In the genomic region with DNA sequence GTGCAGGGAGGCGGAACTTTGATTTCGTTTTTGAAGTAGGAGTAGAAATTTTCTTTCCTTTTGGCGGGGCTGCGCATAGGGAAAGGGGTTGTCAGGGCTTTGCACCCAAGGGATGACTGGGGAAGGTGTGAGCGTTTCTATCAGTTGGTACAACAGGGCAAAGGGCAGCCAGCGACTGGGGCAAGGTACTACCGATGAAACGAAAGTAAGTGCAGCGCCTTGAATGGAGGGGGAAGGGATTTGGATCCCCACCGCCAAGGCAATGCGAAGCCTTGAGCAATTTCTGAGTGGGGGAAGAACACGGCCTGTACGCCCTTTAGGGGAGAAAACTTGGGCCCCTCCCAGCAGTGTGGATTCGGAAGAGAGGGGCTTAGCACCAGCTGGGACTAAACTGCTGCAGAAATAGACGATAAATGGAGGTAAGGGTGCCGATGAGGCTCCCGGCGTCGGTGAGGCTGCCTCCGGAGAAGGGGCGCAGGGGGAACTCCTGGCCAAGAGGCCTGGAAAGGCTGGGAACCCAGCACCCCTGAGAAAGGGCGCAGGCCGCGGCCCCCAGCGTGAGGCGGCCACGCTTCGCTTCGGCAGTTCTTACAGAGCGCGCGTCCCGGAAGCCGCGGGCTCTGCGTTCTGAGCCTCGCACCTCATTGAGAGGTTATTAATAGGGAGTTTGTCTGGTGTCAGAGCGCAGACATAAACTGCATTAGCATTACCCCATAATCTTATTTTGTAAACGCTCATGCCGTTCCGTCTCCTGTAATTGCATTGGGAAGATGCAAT, we compare ENCODE assay signal across 8 cellular contexts. TPM values are rescaled to one million over a fixed set of nuclear protein-coding genes. Genes with fewer than 3 reads are reported as not detected.
DNase-seq lines count a peak whose midpoint lies in the region; ATAC-seq and TF ChIP-seq lines count a peak whose summit lies in the region.

No MANE protein-coding gene starts in this region.

- no peak for TF ChIP-seq EP300 in sigmoid colon (IDR thresholded peaks at IDR 0.05)

- H3K4me3 ChIP-seq in GM23338: peak overlapping the region; percentile 51
- H3K4me3 ChIP-seq in foreskin fibroblast (ENCODE audit: low read depth in 1 of 2, low read length in 2 of 2): peak overlapping the region; percentile 51 to 56
- H3K4me3 ChIP-seq in sigmoid colon: peak overlapping the region; percentile 22 to 54 (median 45)

- peak overlapping the region; percentile 73 for H3K4me3 Mint-ChIP-seq in GM23338

- H2AFZ ChIP-seq in GM23338: peak overlapping the region; percentile 98; the same call in 1 of the 2 replicates

- H3K9me3 ChIP-seq in sigmoid colon: no peaks in the 10 kb centered on the region

- H3K4me2 ChIP-seq in GM23338: peak overlapping the region; percentile 79

- intact Hi-C loops in sigmoid colon (cut with DNase I): no loop called here

- H3K27ac Mint-ChIP-seq in GM23338: no peak overlapping the region

- ATAC-seq in GM23338 (peak; percentile 11), GM21381 (IDR thresholded peaks at IDR 0.05; ENCODE audit: unreplicated experiment) (no peak), GM21825 (IDR thresholded peaks at IDR 0.05; ENCODE audit: unreplicated experiment) (no peak), GM18520 (IDR thresholded peaks at IDR 0.05; ENCODE audit: unreplicated experiment) (no peak)

- H3F3A ChIP-seq in GM23338 (replicated peaks; ENCODE audit: low read depth): no peaks in the 10 kb centered on the region

- H3K27me3 Mint-ChIP-seq in GM23338 (ENCODE audit: insufficient read depth, low read depth, poor library complexity): peaks cover 88% of the 10 kb centered on the region

- no peaks in the 10 kb centered on the region for H3K36me3 ChIP-seq in GM23338 (ENCODE audit: insufficient read depth)
- no peaks in the 10 kb centered on the region for H3K36me3 ChIP-seq in sigmoid colon

- H3K4me1 ChIP-seq in GM23338 (ENCODE audit: insufficient read depth) (no peaks in the 10 kb centered on the region; the same call in 1 of the 2 replicates), sigmoid colon (peaks cover 0 to 26% (median 21%) of the 10 kb centered on the region in 4 donors)

- H3K4me1 Mint-ChIP-seq in GM23338: peaks cover 18% of the 10 kb centered on the region

- H3K36me3 Mint-ChIP-seq in GM23338 (ENCODE audit: low read depth): no peaks in the 10 kb centered on the region; the same call in 2 of the 3 replicates

- TF ChIP-seq POLR2A in sigmoid colon (IDR thresholded peaks at IDR 0.05): no peak

- DNase-seq in GM23338 (ENCODE audit: low spot score) (no peak), foreskin fibroblast (peak in 1 of 2 donors; percentile 36), sigmoid colon (no peak), AG20443 (ENCODE audit: low spot score) (no peak)
- DNase-seq in activated CD4-positive, alpha-beta T cell treated with anti-CD3 and anti-CD28 coated beads, Interleukin-2, amount 50 U/mL, for 1 hour: peak; percentile 41

- H3K27ac ChIP-seq in GM23338 (ENCODE audit: low read depth): no peak overlapping the region
- no peak overlapping the region for H3K27ac ChIP-seq in sigmoid colon

- H3K27me3 ChIP-seq in GM23338 (ENCODE audit: insufficient read depth) (peaks cover 100% of the 10 kb centered on the region), sigmoid colon (peaks cover 37 to 93% (median 55%) of the 10 kb centered on the region in 3 donors)

- no peaks in the 10 kb centered on the region for H3K79me2 ChIP-seq in GM23338 (replicated peaks; ENCODE audit: insufficient read depth)

- 3 to 7% methylated on average over 41 of the region's 41 CpGs for WGBS in sigmoid colon, 2 donors

- peaks cover 4% of the 10 kb centered on the region; the same call in 1 of the 3 replicates for H3K9me3 Mint-ChIP-seq in GM23338

- TF ChIP-seq CTCF in GM23338 (conservative IDR thresholded peaks at IDR 0.05; ENCODE audit: low read depth in 2 of 2): no peak
- no peak for TF ChIP-seq CTCF in foreskin fibroblast (IDR thresholded peaks at IDR 0.05; ENCODE audit: low read depth, low read length)
- no peak for TF ChIP-seq CTCF in sigmoid colon (IDR thresholded peaks at IDR 0.05)

- peaks cover 10% of the 10 kb centered on the region for H4K20me1 ChIP-seq in GM23338 (replicated peaks; ENCODE audit: insufficient read depth)

- no peaks in the 10 kb centered on the region for H3K9me2 ChIP-seq in GM23338 (ENCODE audit: insufficient read depth)

TF ChIP-seq in GM23338, 12 proteins besides CTCF, POLR2A, EP300 and RAD21:
- peak; percentile 25 for TF ChIP-seq EZH2phosphoT487 (IDR thresholded peaks at IDR 0.05; ENCODE audit: unreplicated experiment)
- no peak for TF ChIP-seq ZNF331 (CRISPR knock-in tag; IDR thresholded peaks at IDR 0.05; ENCODE audit: low read depth)
- TF ChIP-seq, protein P1, sequence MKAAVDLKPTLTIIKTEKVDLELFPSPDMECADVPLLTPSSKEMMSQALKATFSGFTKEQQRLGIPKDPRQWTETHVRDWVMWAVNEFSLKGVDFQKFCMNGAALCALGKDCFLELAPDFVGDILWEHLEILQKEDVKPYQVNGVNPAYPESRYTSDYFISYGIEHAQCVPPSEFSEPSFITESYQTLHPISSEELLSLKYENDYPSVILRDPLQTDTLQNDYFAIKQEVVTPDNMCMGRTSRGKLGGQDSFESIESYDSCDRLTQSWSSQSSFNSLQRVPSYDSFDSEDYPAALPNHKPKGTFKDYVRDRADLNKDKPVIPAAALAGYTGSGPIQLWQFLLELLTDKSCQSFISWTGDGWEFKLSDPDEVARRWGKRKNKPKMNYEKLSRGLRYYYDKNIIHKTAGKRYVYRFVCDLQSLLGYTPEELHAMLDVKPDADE (IDR thresholded peaks at IDR 0.05): no peak
- TF ChIP-seq STAT1 (IDR thresholded peaks at IDR 0.05; ENCODE audit: unreplicated experiment): no peak
- peak; percentile 93 for TF ChIP-seq EZH2 (IDR thresholded peaks at IDR 0.05; ENCODE audit: low read depth, unreplicated experiment)

RNA-seq across cellular contexts. Expression of a gene that starts 10.0 kb away (rescaled TPM):
- not detected in 2 replicates for total RNA-seq in GM23338 (2014; rRNA removed; shearing (Covaris generic))
- polyA plus RNA-seq in GM23338 (2016; fragmentation: Nextera tagmentation; extraction: Ambion mirVana) (not detected in 2 replicates), sigmoid colon (under 1 TPM in 1 of 3 donors, not detected in 2; 0.07 TPM)
- total RNA-seq in sigmoid colon: not detected

RNA-seq across cellular contexts. Expression of a gene that starts 59.3 kb away (rescaled TPM):
- 1.2 and 1.3 TPM in 2 replicates for total RNA-seq in GM23338 (2014; rRNA removed; shearing (Covaris generic))
- polyA plus RNA-seq in GM23338 (2016; fragmentation: Nextera tagmentation; extraction: Ambion mirVana) (0.27 and 0.75 TPM in 2 replicates), sigmoid colon (10 to 100 TPM; 15.6 to 40.2 (median 25.7) TPM)
- 1 to 10 TPM in 3 of 4 donors, under 1 TPM in 1; 0.49 to 3.9 (median 3.0) TPM for total RNA-seq in sigmoid colon
